Comparison of ENCODE assay signal across 8 cellular contexts in genomic region chr5:151158287-151158661, GRCh38. TPM values are rescaled to one million over a fixed set of nuclear protein-coding genes. Genes with fewer than 3 reads are reported as not detected.
DNase-seq lines count a peak whose midpoint lies in the region; ATAC-seq and TF ChIP-seq lines count a peak whose summit lies in the region.

No MANE protein-coding gene starts in this region.

- H3K4me1 ChIP-seq in heart left ventricle (peaks cover 6 to 49% (median 41%) of the 10 kb centered on the region in 12 donors), testis (peaks cover 35% of the 10 kb centered on the region)

- H3K27ac Mint-ChIP-seq in activated naive CD8-positive, alpha-beta T cell treated with anti-CD3 and anti-CD28 coated beads for 36 hours, result peak overlapping the region; percentile 92

- H3K36me3 Mint-ChIP-seq in activated naive CD8-positive, alpha-beta T cell treated with anti-CD3 and anti-CD28 coated beads for 36 hours, result peaks cover 27% of the 10 kb centered on the region

- DNase-seq in heart left ventricle, result peak in 1 of 5 donors; percentile 37
- no peak for DNase-seq in Right ventricle myocardium superior
- DNase-seq in activated naive CD8-positive, alpha-beta T cell treated with anti-CD3 and anti-CD28 coated beads for 36 hours, result peak; percentile 30
- peak; percentile 79 for DNase-seq in islet precursor cell
- peak; percentile 56 for DNase-seq in testis
- no peak for DNase-seq in NCI-H345 (lab: John Stamatoyannopoulos, UW)
- no peak for DNase-seq in GOT3 (lab: John Stamatoyannopoulos, UW)
- DNase-seq in H4 (ENCODE audit: low spot score), result no peak

- H3K4me3 Mint-ChIP-seq in activated naive CD8-positive, alpha-beta T cell treated with anti-CD3 and anti-CD28 coated beads for 36 hours, result peak overlapping the region; percentile 92

- intact Hi-C loops in heart left ventricle (cut with DNase I), result loop anchor here in 3 of 10 donors (5.0 to 10.0 kb wide), 4 partner anchors 79 to 373 kb away; no protein-coding TSS in a partner anchor
- intact Hi-C loops in Right ventricle myocardium superior (cut with DNase I), result no loop called here
- intact Hi-C loops in testis (cut with DNase I; ENCODE audit: low total_unique reads), result no loop called here

- H3K27ac ChIP-seq in heart left ventricle (peak overlapping the region; percentile 70 to 94 (median 90)), testis (peak overlapping the region in 1 of 2 donors; percentile 92)

- no peaks in the 10 kb centered on the region for H3K27me3 ChIP-seq in heart left ventricle
- no peaks in the 10 kb centered on the region for H3K27me3 ChIP-seq in testis

- ATAC-seq in heart left ventricle (peak in 2 of 4 donors; percentile 9 to 40), Right ventricle myocardium superior (ENCODE audit: poor library complexity) (no peak)

- peaks cover 0 to 10% (median 0%) of the 10 kb centered on the region in 9 donors for H3K36me3 ChIP-seq in heart left ventricle
- H3K36me3 ChIP-seq in testis (ENCODE audit: low read depth, missing control alignments), result no peaks in the 10 kb centered on the region

- WGBS in heart left ventricle, 4 donors, result 7 to 9% (median 8%) methylated on average over 6 of the region's 6 CpGs
- WGBS in testis, 2 donors, result 4 to 7% methylated on average over 6 of the region's 6 CpGs

- peaks cover 34% of the 10 kb centered on the region for H3K4me1 Mint-ChIP-seq in activated naive CD8-positive, alpha-beta T cell treated with anti-CD3 and anti-CD28 coated beads for 36 hours

- peak overlapping the region in 11 of 12 donors; percentile 58 to 97 (median 87) for H3K4me3 ChIP-seq in heart left ventricle
- peak overlapping the region; percentile 83 to 91 for H3K4me3 ChIP-seq in testis

- H3K9me3 Mint-ChIP-seq in activated naive CD8-positive, alpha-beta T cell treated with anti-CD3 and anti-CD28 coated beads for 36 hours, result no peaks in the 10 kb centered on the region

- TF ChIP-seq POLR2A in heart left ventricle (IDR thresholded peaks at IDR 0.05) (no peak), testis (IDR thresholded peaks at IDR 0.05) (no peak)

- H3K9me3 ChIP-seq in heart left ventricle (no peaks in the 10 kb centered on the region), testis (no peaks in the 10 kb centered on the region)

- H3K27me3 Mint-ChIP-seq in activated naive CD8-positive, alpha-beta T cell treated with anti-CD3 and anti-CD28 coated beads for 36 hours, result no peaks in the 10 kb centered on the region

- TF ChIP-seq CTCF in heart left ventricle (IDR thresholded peaks at IDR 0.05), result no peak
- no peak for TF ChIP-seq CTCF in testis (IDR thresholded peaks at IDR 0.05)

RNA-seq across cellular contexts. Expression of gene ANXA6, which starts 0.7 kb away (rescaled TPM):
- total RNA-seq in heart left ventricle (100 to 1,000 TPM; 179 to 287 (median 220) TPM), Right ventricle myocardium superior (202 TPM), testis (100 to 1,000 TPM; 116 to 180 TPM)
- polyA plus RNA-seq in heart left ventricle (100 to 1,000 TPM; 171 to 202 TPM), testis (ENCODE audit: insufficient read depth, low read depth, low replicate concordance) (152 TPM)
- 100 to 1,000 TPM; 407 to 417 TPM for total RNA-seq in activated naive CD8-positive, alpha-beta T cell treated with anti-CD3 and anti-CD28 coated beads for 36 hours
- total RNA-seq in H4 (2014; rRNA removed; shearing (Covaris generic)), result 113 and 131 TPM in 2 replicates

Comparison
In these comparisons a context has a peak if more than half of its experiments do, and no peak if none do; other contexts are left out.
1. DNase-seq: peak in activated naive CD8-positive, alpha-beta T cell treated with anti-CD3 and anti-CD28 coated beads for 36 hours (single experiment), islet precursor cell (single experiment) and testis (single experiment); none in Right ventricle myocardium superior (single experiment), NCI-H345 (single experiment), GOT3 (single experiment) and H4 (single experiment).